ENCODE assay signal across 8 cellular contexts in genomic region chr5:61332369-61332745, GRCh38. TPM values are rescaled to one million over a fixed set of nuclear protein-coding genes. Genes with fewer than 3 reads are reported as not detected.
A peak's percentile ranks its signal among the peaks of the same experiment; 100 is the strongest.
DNase-seq lines count a peak whose midpoint lies in the region; ATAC-seq and TF ChIP-seq lines count a peak whose summit lies in the region.

No MANE protein-coding gene starts in this region.

- TF ChIP-seq CTCF in cardiac fibroblast (IDR thresholded peaks at IDR 0.05; ENCODE audit: low read depth, low read length) (no peak), liver (IDR thresholded peaks at IDR 0.05; ENCODE audit: low read depth, low read length, missing input control) (no peak), thyroid gland (IDR thresholded peaks at IDR 0.05) (no peak)

- no peak for TF ChIP-seq POLR2A in thyroid gland (IDR thresholded peaks at IDR 0.05)

- CTCF ChIA-PET in CD8-positive, alpha-beta memory T cell (lab: Charles Lee): interaction anchor here (1.6 to 2.4 kb wide), 2 partner anchors 76 to 325 kb away, joined by 5 to 14 read pairs; no protein-coding TSS in a partner anchor

- ATAC-seq in GM21367 (IDR thresholded peaks at IDR 0.05; ENCODE audit: unreplicated experiment) (peak; percentile 6), GM21529 (IDR thresholded peaks at IDR 0.05; ENCODE audit: unreplicated experiment) (no peak)

- H3K4me1 Mint-ChIP-seq in CD8-positive, alpha-beta memory T cell: peaks cover 52 to 53% (median 52%) of the 10 kb centered on the region in 3 donors

- no peaks in the 10 kb centered on the region for H3K36me3 ChIP-seq in CD8-positive, alpha-beta memory T cell (ENCODE audit: insufficient read depth, low read length)
- H3K36me3 ChIP-seq in SJCRH30 (0 out of 2 replicates have a peak, but pooled peaks cover 3% of the 10 kb centered on the region), liver (ENCODE audit: control insufficient read depth in 4 of 4, insufficient read depth in 3 of 4, low read depth in 1 of 4, low read length in 3 of 4) (peaks cover 0 to 2% (median 0%) of the 10 kb centered on the region in 4 donors), thyroid gland (no peaks in the 10 kb centered on the region)

- H3K9ac ChIP-seq in liver (ENCODE audit: low read depth in 1 of 2, low read length in 2 of 2): no peak overlapping the region

- WGBS in liver: under 1% methylated on average over 64 of the region's 64 CpGs
- 0% methylated on average over 7 of the region's 64 CpGs; no CpG with 5 or more reads in 1 of the 2 donors for WGBS in thyroid gland, 2 donors

- no peak overlapping the region for H3K4me3 ChIP-seq in CD8-positive, alpha-beta memory T cell (ENCODE audit: low read length)
- peak overlapping the region; percentile 93 for H3K4me3 ChIP-seq in SJCRH30
- H3K4me3 ChIP-seq in cardiac fibroblast (replicated peaks in 1 of 2; ENCODE audit: low read depth in 2 of 2, low read length in 2 of 2): peak overlapping the region; percentile 83 to 93
- H3K4me3 ChIP-seq in liver (ENCODE audit: low read depth in 1 of 3, low read length in 3 of 3): peak overlapping the region; percentile 73 to 96 (median 79)
- H3K4me3 ChIP-seq in thyroid gland (replicated peaks in 1 of 3): peak overlapping the region in 1 of 3 donors; percentile 26

- H3K4me3 Mint-ChIP-seq in CD8-positive, alpha-beta memory T cell: peak overlapping the region; percentile 85 to 98 (median 91)

- H3K27me3 Mint-ChIP-seq in CD8-positive, alpha-beta memory T cell: peaks cover 4 to 8% of the 10 kb centered on the region in 2 donors

- no peak for TF ChIP-seq RAD21 in liver (IDR thresholded peaks at IDR 0.05)

- H3K9me3 ChIP-seq in CD8-positive, alpha-beta memory T cell (ENCODE audit: low read length): no peaks in the 10 kb centered on the region
- H3K9me3 ChIP-seq in SJCRH30 (replicated peaks): no peaks in the 10 kb centered on the region
- no peaks in the 10 kb centered on the region for H3K9me3 ChIP-seq in liver (ENCODE audit: control insufficient read depth in 4 of 4, low read length in 3 of 4)
- H3K9me3 ChIP-seq in thyroid gland: no peaks in the 10 kb centered on the region

- intact Hi-C loops in thyroid gland (cut with DNase I): loop anchor here (5.0 to 10.0 kb wide), 3 partner anchors 75 to 322 kb away; no protein-coding TSS in a partner anchor

- no peaks in the 10 kb centered on the region for H3K9me3 Mint-ChIP-seq in CD8-positive, alpha-beta memory T cell

- H3K27ac ChIP-seq in CD8-positive, alpha-beta memory T cell (ENCODE audit: low read depth, low read length): no peak overlapping the region
- no peak overlapping the region for H3K27ac ChIP-seq in SJCRH30
- H3K27ac ChIP-seq in liver (ENCODE audit: low read depth in 1 of 2, low read length in 2 of 2): peak overlapping the region; percentile 76 to 78
- peak overlapping the region in 2 of 3 donors; percentile 64 to 72 for H3K27ac ChIP-seq in thyroid gland

- peak overlapping the region in 7 of 8 donors; percentile 54 to 98 (median 82) for H3K27ac Mint-ChIP-seq in CD8-positive, alpha-beta memory T cell

- H3K4me1 ChIP-seq in CD8-positive, alpha-beta memory T cell (ENCODE audit: insufficient read depth, low read length): peaks cover 21% of the 10 kb centered on the region
- peaks cover 11% of the 10 kb centered on the region for H3K4me1 ChIP-seq in SJCRH30
- peaks cover 0 to 25% (median 15%) of the 10 kb centered on the region in 4 donors for H3K4me1 ChIP-seq in liver (ENCODE audit: control insufficient read depth in 4 of 4, insufficient read depth in 4 of 4, low read length in 3 of 4)
- H3K4me1 ChIP-seq in thyroid gland: peaks cover 0 to 32% of the 10 kb centered on the region in 2 donors

- peaks cover 0 to 9% (median 3%) of the 10 kb centered on the region in 3 donors for H3K36me3 Mint-ChIP-seq in CD8-positive, alpha-beta memory T cell

- DNase-seq in CD8-positive, alpha-beta memory T cell: peak in 4 of 5 donors; percentile 27 to 69 (median 45)
- DNase-seq in SJCRH30 (peak; percentile 41 to 51), cardiac fibroblast (ENCODE audit: low read depth in 2 of 2) (peak; percentile 31 to 38), thyroid gland (peak; percentile 45 to 46), retina (no peak)

- POLR2A ChIA-PET in CD8-positive, alpha-beta memory T cell (lab: Charles Lee): interaction anchor here (0.6 kb wide), 1 partner anchor 276 kb away, joined by 4 read pairs; no protein-coding TSS in a partner anchor

- no peaks in the 10 kb centered on the region for H3K27me3 ChIP-seq in CD8-positive, alpha-beta memory T cell (ENCODE audit: insufficient read depth, low read length, poor library complexity, severe bottlenecking)
- H3K27me3 ChIP-seq in SJCRH30: no peaks in the 10 kb centered on the region
- no peaks in the 10 kb centered on the region for H3K27me3 ChIP-seq in liver (ENCODE audit: control insufficient read depth in 4 of 4, insufficient read depth in 4 of 4, low read length in 3 of 4)
- no peaks in the 10 kb centered on the region for H3K27me3 ChIP-seq in thyroid gland

TF ChIP-seq in liver, 16 proteins besides CTCF, POLR2A, EP300 and RAD21:
- no peak for TF ChIP-seq GABPA (IDR thresholded peaks at IDR 0.05 in 1 of 2, conservative IDR thresholded peaks at IDR 0.05 in 1 of 2)
- no peak for TF ChIP-seq HNF4G (IDR thresholded peaks at IDR 0.05)
- TF ChIP-seq FOXA2 (IDR thresholded peaks at IDR 0.05): no peak
- TF ChIP-seq SP1 (IDR thresholded peaks at IDR 0.05): no peak
- no peak for TF ChIP-seq HNF4A (conservative IDR thresholded peaks at IDR 0.05)
- no peak for TF ChIP-seq RXRA (IDR thresholded peaks at IDR 0.05)
- no peak for TF ChIP-seq YY1 (IDR thresholded peaks at IDR 0.05)
- TF ChIP-seq, protein P1, sequence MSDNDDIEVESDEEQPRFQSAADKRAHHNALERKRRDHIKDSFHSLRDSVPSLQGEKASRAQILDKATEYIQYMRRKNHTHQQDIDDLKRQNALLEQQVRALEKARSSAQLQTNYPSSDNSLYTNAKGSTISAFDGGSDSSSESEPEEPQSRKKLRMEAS (IDR thresholded peaks at IDR 0.05): no peak
- no peak for TF ChIP-seq EGR1 (IDR thresholded peaks at IDR 0.05; ENCODE audit: low read depth in 2 of 2)
- TF ChIP-seq, protein P2, sequence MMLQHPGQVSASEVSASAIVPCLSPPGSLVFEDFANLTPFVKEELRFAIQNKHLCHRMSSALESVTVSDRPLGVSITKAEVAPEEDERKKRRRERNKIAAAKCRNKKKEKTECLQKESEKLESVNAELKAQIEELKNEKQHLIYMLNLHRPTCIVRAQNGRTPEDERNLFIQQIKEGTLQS (IDR thresholded peaks at IDR 0.05): no peak
- no peak for TF ChIP-seq NR2F2 (IDR thresholded peaks at IDR 0.05)
- TF ChIP-seq ZBTB33 (IDR thresholded peaks at IDR 0.05): no peak
- TF ChIP-seq FOXA1 (IDR thresholded peaks at IDR 0.05): no peak
- no peak for TF ChIP-seq JUND (IDR thresholded peaks at IDR 0.05)
- TF ChIP-seq, protein P3, sequence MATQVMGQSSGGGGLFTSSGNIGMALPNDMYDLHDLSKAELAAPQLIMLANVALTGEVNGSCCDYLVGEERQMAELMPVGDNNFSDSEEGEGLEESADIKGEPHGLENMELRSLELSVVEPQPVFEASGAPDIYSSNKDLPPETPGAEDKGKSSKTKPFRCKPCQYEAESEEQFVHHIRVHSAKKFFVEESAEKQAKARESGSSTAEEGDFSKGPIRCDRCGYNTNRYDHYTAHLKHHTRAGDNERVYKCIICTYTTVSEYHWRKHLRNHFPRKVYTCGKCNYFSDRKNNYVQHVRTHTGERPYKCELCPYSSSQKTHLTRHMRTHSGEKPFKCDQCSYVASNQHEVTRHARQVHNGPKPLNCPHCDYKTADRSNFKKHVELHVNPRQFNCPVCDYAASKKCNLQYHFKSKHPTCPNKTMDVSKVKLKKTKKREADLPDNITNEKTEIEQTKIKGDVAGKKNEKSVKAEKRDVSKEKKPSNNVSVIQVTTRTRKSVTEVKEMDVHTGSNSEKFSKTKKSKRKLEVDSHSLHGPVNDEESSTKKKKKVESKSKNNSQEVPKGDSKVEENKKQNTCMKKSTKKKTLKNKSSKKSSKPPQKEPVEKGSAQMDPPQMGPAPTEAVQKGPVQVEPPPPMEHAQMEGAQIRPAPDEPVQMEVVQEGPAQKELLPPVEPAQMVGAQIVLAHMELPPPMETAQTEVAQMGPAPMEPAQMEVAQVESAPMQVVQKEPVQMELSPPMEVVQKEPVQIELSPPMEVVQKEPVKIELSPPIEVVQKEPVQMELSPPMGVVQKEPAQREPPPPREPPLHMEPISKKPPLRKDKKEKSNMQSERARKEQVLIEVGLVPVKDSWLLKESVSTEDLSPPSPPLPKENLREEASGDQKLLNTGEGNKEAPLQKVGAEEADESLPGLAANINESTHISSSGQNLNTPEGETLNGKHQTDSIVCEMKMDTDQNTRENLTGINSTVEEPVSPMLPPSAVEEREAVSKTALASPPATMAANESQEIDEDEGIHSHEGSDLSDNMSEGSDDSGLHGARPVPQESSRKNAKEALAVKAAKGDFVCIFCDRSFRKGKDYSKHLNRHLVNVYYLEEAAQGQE (IDR thresholded peaks at IDR 0.05): no peak
- no peak for TF ChIP-seq TAF1 (conservative IDR thresholded peaks at IDR 0.05)

RNA-seq across cellular contexts. Expression of gene ZSWIM6, which starts 0.3 kb away (rescaled TPM):
- total RNA-seq in CD8-positive, alpha-beta memory T cell: 1 to 10 TPM; 5.9 to 6.0 TPM
- 0.64 TPM for polyA plus RNA-seq in CD8-positive, alpha-beta memory T cell
- 10.6 and 12.0 TPM in 2 replicates for total RNA-seq in SJCRH30 (2014; rRNA removed; shearing (Covaris generic))
- total RNA-seq in liver (1 to 10 TPM; 5.0 to 5.2 TPM), thyroid gland (10 to 100 TPM; 11.8 to 20.1 (median 14.5) TPM)
- 1 to 10 TPM; 1.3 to 1.7 TPM for polyA plus RNA-seq in liver

Comparison
In these comparisons a context has a peak if more than half of its experiments do, and no peak if none do; other contexts are left out.
1. H3K27ac ChIP-seq: peak in liver (2 of 2) and thyroid gland (2 of 3); none in CD8-positive, alpha-beta memory T cell (single experiment) and SJCRH30 (single experiment).